In genomic region chr13:94956407-94957110, GRCh38 we compare ENCODE assay signal across 20 cellular contexts.
"Had no signal": no experiment of that assay in that cellular context is flagged by ENCODE, and none has a peak within 500 bp of the region (broad histone marks: within the 10 kb centered on the region; RNA-seq: fewer than 3 reads in every experiment).

No MANE protein-coding gene starts in this region.

- H3K4me1 ChIP-seq: foreskin keratinocyte, heart left ventricle, lower lobe of right lung, prostate gland, right lobe of liver, suprapubic skin had no signal

- DNase-seq: activated CD4-positive, alpha-beta T cell treated with anti-CD3 and anti-CD28 coated beads, Interleukin-2, amount 10 ng/mL, durations not matched to agents 7 days and 5 days; activated CD8-positive, alpha-beta memory T cell treated with anti-CD3 and anti-CD28 coated beads for 24 hours; central memory CD4-positive, alpha-beta T cell; cortex of kidney; effector memory CD4-positive, alpha-beta T cell; foreskin keratinocyte; heart left ventricle; left colon; lower lobe of right lung; naive B cell; right lobe of liver; stimulated activated CD4-positive, alpha-beta T cell treated with anti-CD3 and anti-CD28 coated beads, Interleukin-4, amount 100 ng/mL, for 4 hours; stimulated activated CD8-positive, alpha-beta memory T cell treated with anti-CD3 and anti-CD28 coated beads, Interleukin-4, amount 100 ng/mL, for 48 hours; stimulated activated naive CD4-positive, alpha-beta T cell treated with Interleukin-2 at 50 U/mL for 16 hours; T-cell; T-helper 9 cell had no signal

- H3K27ac ChIP-seq: foreskin keratinocyte, heart left ventricle, lower lobe of right lung, neutrophil, prostate gland, right lobe of liver, suprapubic skin had no signal

- H3K27me3 ChIP-seq: right lobe of liver, suprapubic skin had no signal

- H3K9me3 ChIP-seq: lower lobe of right lung, neutrophil, prostate gland, right lobe of liver, suprapubic skin had no signal

- H3K4me3 ChIP-seq: heart left ventricle, lower lobe of right lung, prostate gland, right lobe of liver, smooth muscle cell, suprapubic skin had no signal

- ATAC-seq: foreskin keratinocyte, heart left ventricle, left colon, lower lobe of right lung, right lobe of liver, T-cell had no signal

- H3K36me3 ChIP-seq: heart left ventricle, lower lobe of right lung, neutrophil, prostate gland, right lobe of liver, suprapubic skin had no signal
